8 cellular contexts compared by ENCODE assay signal in the genomic region with DNA sequence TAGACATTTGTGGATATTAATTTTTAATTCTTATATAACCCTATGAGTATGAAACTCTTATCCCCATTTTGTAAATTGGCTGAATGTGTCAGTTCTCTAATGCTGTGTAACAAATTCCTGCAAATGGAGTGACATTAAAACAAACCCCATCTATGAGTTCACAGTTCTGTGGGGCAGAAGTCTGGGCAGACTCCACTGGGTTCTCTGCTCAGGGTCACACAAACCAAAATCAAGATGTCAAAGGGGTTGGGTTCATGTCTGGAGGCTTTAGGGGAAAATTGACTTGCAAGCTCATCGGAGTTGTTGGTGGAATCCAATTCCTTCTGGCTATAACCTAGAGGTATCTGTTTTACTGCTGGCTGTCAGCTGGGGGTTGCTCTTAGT.
DNase-seq lines count a peak whose midpoint lies in the region; ATAC-seq and TF ChIP-seq lines count a peak whose summit lies in the region.
"Not testable (repeated sequence)": the region's sequence is repeated elsewhere in the genome, so short reads cannot be mapped to it uniquely, and the experiment has no call there.

No MANE protein-coding gene starts in this region.

- peaks cover 32% of the 10 kb centered on the region for H3K4me1 Mint-ChIP-seq in activated CD4-positive, alpha-beta T cell treated with anti-CD3 and anti-CD28 coated beads for 36 hours

- not testable (repeated sequence) for H3K27me3 Mint-ChIP-seq in activated CD4-positive, alpha-beta T cell treated with anti-CD3 and anti-CD28 coated beads for 36 hours

- no CpG with 5 or more reads among the region's 1 CpG for WGBS in smooth muscle cell (ENCODE audit: low lambda C conversion rate)

- H3K4me3 Mint-ChIP-seq in activated CD4-positive, alpha-beta T cell treated with anti-CD3 and anti-CD28 coated beads for 36 hours: not testable (repeated sequence)

- POLR2A ChIA-PET in activated CD4-positive, alpha-beta T cell treated with anti-CD3 and anti-CD28 coated beads for 36 hours (lab: Charles Lee): not testable (repeated sequence)

- not testable (repeated sequence) for H2AFZ ChIP-seq in ACC112 (ENCODE audit: low read length, unreplicated experiment); fibroblast of lung (ENCODE audit: low read length); smooth muscle cell (ENCODE audit: low read depth)

- H3K4me2 ChIP-seq in fibroblast of lung (ENCODE audit: extremely low read depth, insufficient read depth, low read length) (peak overlapping the region; percentile 13), smooth muscle cell (peak overlapping the region; percentile 53)

- H3K36me3 Mint-ChIP-seq in activated CD4-positive, alpha-beta T cell treated with anti-CD3 and anti-CD28 coated beads for 36 hours (ENCODE audit: low read depth): not testable (repeated sequence)

- H3K9me3 ChIP-seq in adipocyte (ENCODE audit: control insufficient read depth, low read length); fibroblast of lung (ENCODE audit: control insufficient read depth, insufficient read depth, low read depth, low read length); left lung; smooth muscle cell (replicated peaks; ENCODE audit: low read depth): not testable (repeated sequence)

- H3K27ac ChIP-seq in ACC112 (ENCODE audit: low read depth, low read length) (peak overlapping the region; percentile 83), fibroblast of lung (ENCODE audit: insufficient read depth, low read length) (peak overlapping the region; percentile 57), left lung (peak overlapping the region in 1 of 2 donors; percentile 26), smooth muscle cell (ENCODE audit: low read depth) (peak overlapping the region; percentile 91)

- CTCF ChIA-PET in activated CD4-positive, alpha-beta T cell treated with anti-CD3 and anti-CD28 coated beads for 36 hours (lab: Charles Lee): not testable (repeated sequence)

- H3K4me1 ChIP-seq in ACC112 (ENCODE audit: control insufficient read depth, insufficient read depth, low read length, unreplicated experiment); adipocyte (ENCODE audit: control insufficient read depth, insufficient read depth, low read length); fibroblast of lung (ENCODE audit: control insufficient read depth, extremely low read depth, insufficient read depth, low read length); left lung; smooth muscle cell (ENCODE audit: low read depth): not testable (repeated sequence)

- H3K27me3 ChIP-seq in ACC112 (ENCODE audit: insufficient read depth, low read length); adipocyte (replicated peaks; ENCODE audit: control insufficient read depth, insufficient read depth, low read length); fibroblast of lung (ENCODE audit: control insufficient read depth, insufficient read depth, low read length); left lung; smooth muscle cell (ENCODE audit: low read depth): not testable (repeated sequence)

- not testable (repeated sequence) for H4K20me1 ChIP-seq in fibroblast of lung (ENCODE audit: control insufficient read depth, extremely low read depth, insufficient read depth, low read length); smooth muscle cell (ENCODE audit: low read depth)

- not testable (repeated sequence) for H3F3A ChIP-seq in smooth muscle cell (ENCODE audit: low read depth)

- not testable (repeated sequence) for H3K36me3 ChIP-seq in ACC112 (ENCODE audit: insufficient read depth, low read length); adipocyte (ENCODE audit: control insufficient read depth, insufficient read depth, low read length, severe bottlenecking); fibroblast of lung (ENCODE audit: control insufficient read depth, insufficient read depth, low read length); left lung; smooth muscle cell (ENCODE audit: low read depth)

- DNase-seq in HCEC 1CT (peak; percentile 0), M059J (ENCODE audit: low read depth) (peak; percentile 15), adipocyte (ENCODE audit: low read depth) (peak; percentile 10), fibroblast of lung (ENCODE audit: low read depth in 2 of 2) (peak in 1 of 2 donors; percentile 24)
- DNase-seq in activated CD4-positive, alpha-beta T cell treated with anti-CD3 and anti-CD28 coated beads for 36 hours; left lung; smooth muscle cell (lab: John Stamatoyannopoulos, UW; ENCODE audit: unreplicated experiment): not testable (repeated sequence)

- H3K27ac Mint-ChIP-seq in activated CD4-positive, alpha-beta T cell treated with anti-CD3 and anti-CD28 coated beads for 36 hours: not testable (repeated sequence)

- not testable (repeated sequence) for H3K9ac ChIP-seq in adipocyte (ENCODE audit: low read length); fibroblast of lung (ENCODE audit: insufficient read depth, low read length)
- H3K9ac ChIP-seq in smooth muscle cell (ENCODE audit: low read depth): peak overlapping the region; percentile 73

- intact Hi-C loops in activated CD4-positive, alpha-beta T cell treated with anti-CD3 and anti-CD28 coated beads for 36 hours (cut with DNase I, micrococcal nuclease); left lung (cut with DNase I): not testable (repeated sequence)

- not testable (repeated sequence) for H3K4me3 ChIP-seq in ACC112 (ENCODE audit: low read depth, low read length); adipocyte (ENCODE audit: low read length); fibroblast of lung (replicated peaks in 1 of 4; ENCODE audit: control extremely low read depth in 1 of 4, insufficient read depth in 1 of 4, low read depth in 3 of 4, low read length in 4 of 4); left lung; smooth muscle cell

- not testable (repeated sequence) for TF ChIP-seq CTCF in fibroblast of lung (conservative IDR thresholded peaks at IDR 0.05 in 1 of 2, IDR thresholded peaks at IDR 0.05 in 1 of 2; ENCODE audit: low read depth in 1 of 2, low read length in 2 of 2); left lung (IDR thresholded peaks at IDR 0.05); smooth muscle cell (IDR thresholded peaks at IDR 0.05; ENCODE audit: borderline replicate concordance, insufficient read depth, poor library complexity, severe bottlenecking)

- H3K9me3 Mint-ChIP-seq in activated CD4-positive, alpha-beta T cell treated with anti-CD3 and anti-CD28 coated beads for 36 hours (ENCODE audit: low read depth): not testable (repeated sequence)

- H3K79me2 ChIP-seq in ACC112 (ENCODE audit: control insufficient read depth, insufficient read depth, low read length, unreplicated experiment); fibroblast of lung (ENCODE audit: control insufficient read depth, insufficient read depth, low read length); smooth muscle cell (ENCODE audit: low read depth): not testable (repeated sequence)

- peak; percentile 48 for ATAC-seq in activated CD4-positive, alpha-beta T cell treated with anti-CD3 and anti-CD28 coated beads for 36 hours
- ATAC-seq in left lung: peak; percentile 9
